7 cellular contexts compared by ENCODE assay signal in the genomic region with DNA sequence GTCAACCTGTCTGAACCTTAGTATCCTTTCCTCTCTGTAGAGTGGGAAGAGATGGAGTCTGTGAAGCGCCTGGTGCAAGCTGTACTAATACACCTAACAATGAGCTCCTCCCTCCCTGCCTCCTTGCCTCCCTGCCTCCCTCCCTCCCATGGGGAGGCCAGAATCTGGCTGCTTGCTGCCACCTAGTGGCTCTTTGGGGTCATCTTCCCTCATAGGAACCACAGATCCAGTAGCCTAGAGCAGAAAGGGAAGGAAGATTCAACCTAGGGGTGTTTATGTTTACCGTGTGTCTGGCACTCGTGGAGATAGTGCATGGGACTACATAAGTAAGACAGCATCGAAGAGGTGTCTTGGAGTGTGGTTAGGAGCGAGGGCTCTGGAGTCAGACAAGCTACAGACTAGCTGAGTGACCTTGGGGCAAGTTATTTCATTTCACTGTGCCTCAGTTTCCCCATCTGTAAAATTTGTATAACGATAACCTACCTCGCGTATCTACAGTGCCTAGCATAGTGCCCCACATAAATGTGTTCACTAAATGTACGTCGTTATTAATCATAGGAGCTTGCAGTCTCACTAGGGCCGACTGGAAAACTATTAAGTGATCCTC. TPM values are rescaled to one million over a fixed set of nuclear protein-coding genes. Genes with fewer than 3 reads are reported as not detected.
DNase-seq lines count a peak whose midpoint lies in the region; ATAC-seq and TF ChIP-seq lines count a peak whose summit lies in the region.

No MANE protein-coding gene starts in this region.

- H3K36me3 ChIP-seq in GM06990 (ENCODE audit: control insufficient read depth, insufficient read depth, low read length): no peaks in the 10 kb centered on the region

- ATAC-seq in HG03280 (IDR thresholded peaks at IDR 0.05; ENCODE audit: unreplicated experiment): peak; percentile 55
- peak; percentile 67 for ATAC-seq in effector memory CD8-positive, alpha-beta T cell (replicated peaks)
- peak; percentile 90 for ATAC-seq in stimulated activated naive CD8-positive, alpha-beta T cell treated with anti-CD3 and anti-CD28 coated beads, Interleukin-15, amount 100 ng/mL, for 72 hours

- DNase-seq in GM06990 (ENCODE audit: extremely low read depth, insufficient read length) (peak; percentile 30), NCI-H526 (lab: John Stamatoyannopoulos, UW) (peak; percentile 82 to 91), mesothelial cell of epicardium (ENCODE audit: low spot score in 2 of 2, unreplicated experiment in 2 of 2) (no peak)
- DNase-seq in activated CD4-positive, alpha-beta T cell treated with anti-CD3 and anti-CD28 coated beads, Interleukin-2, amount 50 U/mL, for 48 hours: peak; percentile 59 to 66
- peak; percentile 19 to 35 (median 22) for DNase-seq in effector memory CD8-positive, alpha-beta T cell
- peak; percentile 38 to 67 for DNase-seq in stimulated activated naive CD8-positive, alpha-beta T cell treated with anti-CD3 and anti-CD28 coated beads, Interleukin-15, amount 100 ng/mL, for 72 hours

- no peaks in the 10 kb centered on the region for H3K4me1 Mint-ChIP-seq in effector memory CD8-positive, alpha-beta T cell (ENCODE audit: low read depth in 2 of 2)
- no peaks in the 10 kb centered on the region for H3K4me1 Mint-ChIP-seq in mesothelial cell of epicardium
- H3K4me1 Mint-ChIP-seq in stimulated activated naive CD8-positive, alpha-beta T cell treated with anti-CD3 and anti-CD28 coated beads, Interleukin-15, amount 100 ng/mL, for 72 hours: no peaks in the 10 kb centered on the region

- H3K9me3 Mint-ChIP-seq in effector memory CD8-positive, alpha-beta T cell: no peaks in the 10 kb centered on the region
- H3K9me3 Mint-ChIP-seq in mesothelial cell of epicardium: no peaks in the 10 kb centered on the region
- no peaks in the 10 kb centered on the region for H3K9me3 Mint-ChIP-seq in stimulated activated naive CD8-positive, alpha-beta T cell treated with anti-CD3 and anti-CD28 coated beads, Interleukin-15, amount 100 ng/mL, for 72 hours

- no peak overlapping the region for H3K4me3 Mint-ChIP-seq in effector memory CD8-positive, alpha-beta T cell
- H3K4me3 Mint-ChIP-seq in mesothelial cell of epicardium: no peak overlapping the region
- no peak overlapping the region for H3K4me3 Mint-ChIP-seq in stimulated activated naive CD8-positive, alpha-beta T cell treated with anti-CD3 and anti-CD28 coated beads, Interleukin-15, amount 100 ng/mL, for 72 hours

- no peak overlapping the region for H3K27ac Mint-ChIP-seq in effector memory CD8-positive, alpha-beta T cell
- H3K27ac Mint-ChIP-seq in mesothelial cell of epicardium: no peak overlapping the region
- no peak overlapping the region for H3K27ac Mint-ChIP-seq in stimulated activated naive CD8-positive, alpha-beta T cell treated with anti-CD3 and anti-CD28 coated beads, Interleukin-15, amount 100 ng/mL, for 72 hours

- peaks cover 3% of the 10 kb centered on the region for H3K36me3 Mint-ChIP-seq in effector memory CD8-positive, alpha-beta T cell (ENCODE audit: insufficient read depth)
- H3K36me3 Mint-ChIP-seq in mesothelial cell of epicardium: peaks cover 2% of the 10 kb centered on the region

- H3K4me3 ChIP-seq in GM06990 (replicated peaks; ENCODE audit: low read depth, low read length): no peak overlapping the region

- H3K27me3 Mint-ChIP-seq in effector memory CD8-positive, alpha-beta T cell: peaks cover 47 to 71% of the 10 kb centered on the region in 2 donors
- H3K27me3 Mint-ChIP-seq in mesothelial cell of epicardium (ENCODE audit: low read depth): no peaks in the 10 kb centered on the region
- H3K27me3 Mint-ChIP-seq in stimulated activated naive CD8-positive, alpha-beta T cell treated with anti-CD3 and anti-CD28 coated beads, Interleukin-15, amount 100 ng/mL, for 72 hours: peaks cover 30% of the 10 kb centered on the region

- H3K27me3 ChIP-seq in GM06990 (replicated peaks; ENCODE audit: control insufficient read depth, insufficient read depth, low read length): no peaks in the 10 kb centered on the region

- peak; percentile 73 for TF ChIP-seq CTCF in GM06990 (IDR thresholded peaks at IDR 0.05; ENCODE audit: insufficient read depth, low read length, poor library complexity, severe bottlenecking)
- peak; percentile 43 for TF ChIP-seq CTCF in mesothelial cell of epicardium (IDR thresholded peaks at IDR 0.05; ENCODE audit: unreplicated experiment)

RNA-seq across cellular contexts. Expression of a gene that starts 35.5 kb away (rescaled TPM):
- 46.7 to 49.4 TPM (median 48.8 TPM) in 3 replicates for total RNA-seq in mesothelial cell of epicardium

Comparison
In these comparisons a context has a peak if more than half of its experiments do, and no peak if none do; other contexts are left out.
1. DNase-seq: peak in GM06990 (single experiment), NCI-H526 (2 of 2), activated CD4-positive, alpha-beta T cell treated with anti-CD3 and anti-CD28 coated beads, Interleukin-2, amount 50 U/mL, for 48 hours (2 of 2), effector memory CD8-positive, alpha-beta T cell (3 of 3) and stimulated activated naive CD8-positive, alpha-beta T cell treated with anti-CD3 and anti-CD28 coated beads, Interleukin-15, amount 100 ng/mL, for 72 hours (2 of 2); none in mesothelial cell of epicardium (0 of 2).
2. Peak in every context shown above with its lines, with median percentiles within 50 percentile points of each other: ATAC-seq.